In genomic region chr1:231215676-231216385, GRCh38 we compare ENCODE assay signal across 21 cellular contexts. TPM values are rescaled to one million over a fixed set of nuclear protein-coding genes. Genes with fewer than 3 reads are reported as not detected.
DNase-seq lines count a peak whose midpoint lies in the region; ATAC-seq, FAIRE-seq and TF ChIP-seq lines count a peak whose summit lies in the region.
"Had no signal": no experiment of that assay in that cellular context is flagged by ENCODE, and none has a peak within 500 bp of the region (broad histone marks: within the 10 kb centered on the region; RNA-seq: fewer than 3 reads in every experiment).

No MANE protein-coding gene starts in this region.

- H3K4me2 ChIP-seq in keratinocyte (ENCODE audit: control insufficient read depth, extremely low read depth, insufficient read depth, low read depth, low read length) (peak overlapping the region; percentile 3), osteoblast (ENCODE audit: insufficient read depth, low read length) (no peak overlapping the region)

- H2AFZ ChIP-seq in keratinocyte (ENCODE audit: control insufficient read depth, low read length) (peak overlapping the region; percentile 34), osteoblast (ENCODE audit: low read length) (no peak overlapping the region)

- no peaks in the 10 kb centered on the region for H3K9me1 ChIP-seq in keratinocyte (ENCODE audit: control insufficient read depth, extremely low read depth, insufficient read depth, low read length)

- no peak for DNase-seq in CD8-positive, alpha-beta T cell
- peak; percentile 4 for DNase-seq in HT-29 (ENCODE audit: low spot score)
- no peak for DNase-seq in keratinocyte (ENCODE audit: low read depth, low spot score)
- DNase-seq in erythroblast (lab: John Stamatoyannopoulos, UW) = no peak
- DNase-seq in NCI-H1436 (lab: John Stamatoyannopoulos, UW) = no peak
- DNase-seq in osteoblast (ENCODE audit: insufficient read length, low spot score, missing footprints) = no peak
- no peak for DNase-seq in NCI-H226
- DNase-seq: Calu3; central memory CD4-positive, alpha-beta T cell; NCI-H1694 treated with DMSO at 0.1 percent for 48 hours; NCI-H524; stimulated activated naive CD4-positive, alpha-beta T cell; uterus had no signal

- no peaks in the 10 kb centered on the region for H3K9me3 ChIP-seq in CD8-positive, alpha-beta T cell (ENCODE audit: low read length)
- H3K9me3 ChIP-seq in keratinocyte (ENCODE audit: control insufficient read depth, low read depth, low read length) = no peaks in the 10 kb centered on the region
- no peaks in the 10 kb centered on the region for H3K9me3 ChIP-seq in osteoblast (ENCODE audit: low read depth, low read length)
- H3K9me3 ChIP-seq: uterus had no signal

- POLR2A ChIA-PET in CD8-positive, alpha-beta T cell (lab: Charles Lee) = interaction anchor here (0.9 kb wide), 1 partner anchor 24 kb away, joined by 3 read pairs; no protein-coding TSS in a partner anchor

- no peak for TF ChIP-seq CTCF in CD8-positive, alpha-beta T cell (IDR thresholded peaks at IDR 0.05)
- no peak for TF ChIP-seq CTCF in keratinocyte (optimal IDR thresholded peaks at IDR 0.05 in 1 of 3, IDR thresholded peaks at IDR 0.05 in 1 of 3, conservative IDR thresholded peaks at IDR 0.05 in 1 of 3; ENCODE audit: extremely low read depth in 1 of 3, insufficient read depth in 2 of 3, low read length in 3 of 3)
- TF ChIP-seq CTCF in osteoblast (IDR thresholded peaks at IDR 0.05; ENCODE audit: extremely low read depth, low read depth, low read length) = no peak

- H3K9ac ChIP-seq in keratinocyte (ENCODE audit: control insufficient read depth, extremely low read depth, insufficient read depth, low read length) = no peak overlapping the region

- dilution Hi-C loops in keratinocyte (cut with MboI; ENCODE audit: extremely low pct_ligation_motif_present, low sequenced_read_pairs) = no loop called here

- H3K27me3 Mint-ChIP-seq in CD8-positive, alpha-beta T cell (ENCODE audit: low read depth) = no peaks in the 10 kb centered on the region
- H3K27me3 Mint-ChIP-seq: activated CD4-positive, alpha-beta memory T cell treated with anti-CD3 and anti-CD28 coated beads for 36 hours had no signal

- H4K20me1 ChIP-seq in keratinocyte (ENCODE audit: control insufficient read depth, extremely low read depth, insufficient read depth, low read length) (no peaks in the 10 kb centered on the region), osteoblast (ENCODE audit: insufficient read depth, low read length) (no peaks in the 10 kb centered on the region)

- CTCF ChIA-PET in CD8-positive, alpha-beta T cell (lab: Charles Lee) = interaction anchor here (1.0 kb wide), 1 partner anchor 9 kb away, joined by 3 read pairs; no protein-coding TSS in a partner anchor

- FAIRE-seq in keratinocyte (lab: Jason Lieb, UNC) = no peak
- FAIRE-seq: RCC 7860, small intestine had no signal

- H3K27ac ChIP-seq in CD8-positive, alpha-beta T cell (ENCODE audit: low read depth, low read length) = no peak overlapping the region
- H3K27ac ChIP-seq in keratinocyte (ENCODE audit: control insufficient read depth, insufficient read depth, low read length) (no peak overlapping the region), osteoblast (ENCODE audit: low read depth, low read length) (no peak overlapping the region)
- H3K27ac ChIP-seq: HL-60, uterus had no signal

- peaks cover 28% of the 10 kb centered on the region for H3K4me1 Mint-ChIP-seq in CD8-positive, alpha-beta T cell (ENCODE audit: low read depth)

- no peak for ATAC-seq in CD8-positive, alpha-beta T cell
- ATAC-seq in GM19455 (IDR thresholded peaks at IDR 0.05; ENCODE audit: unreplicated experiment) = peak; percentile 16

- intact Hi-C loops in CD8-positive, alpha-beta T cell (cut with DNase I, micrococcal nuclease) = loop anchor here in 1 of 2 experiments (10.0 kb wide), 1 partner anchor 121 kb away; no protein-coding TSS in a partner anchor

- no peaks in the 10 kb centered on the region for H3K36me3 Mint-ChIP-seq in CD8-positive, alpha-beta T cell
- H3K36me3 Mint-ChIP-seq: activated CD4-positive, alpha-beta memory T cell treated with anti-CD3 and anti-CD28 coated beads for 36 hours had no signal

- H3K4me3 Mint-ChIP-seq in CD8-positive, alpha-beta T cell = peak overlapping the region; percentile 58
- H3K4me3 Mint-ChIP-seq: activated CD4-positive, alpha-beta memory T cell treated with anti-CD3 and anti-CD28 coated beads for 36 hours; activated T-helper 1 cell treated with anti-CD3 and anti-CD28 coated beads, Interleukin-12 subunit alpha, Interleukin-12 subunit beta, Interleukin-2, Interleukin-4 antibody, amounts not matched to agents 30 ng/mL and 10 ng/mL and 1 ng/mL, durations not matched to agents 14 hours and 24 hours and 36 hours; endodermal cell had no signal

- peaks cover 19% of the 10 kb centered on the region for H3K4me1 ChIP-seq in CD8-positive, alpha-beta T cell (ENCODE audit: insufficient read depth, low read length)
- H3K4me1 ChIP-seq in keratinocyte (ENCODE audit: control insufficient read depth, extremely low read depth, insufficient read depth, low read length) (peaks cover 13% of the 10 kb centered on the region), osteoblast (ENCODE audit: insufficient read depth, low read length) (no peaks in the 10 kb centered on the region)
- H3K4me1 ChIP-seq: uterus had no signal

- no peak for TF ChIP-seq POLR2A in erythroblast (IDR thresholded peaks at IDR 0.05; ENCODE audit: low read length)

- H3K4me3 ChIP-seq in CD8-positive, alpha-beta T cell (ENCODE audit: low read depth, low read length) = no peak overlapping the region
- H3K4me3 ChIP-seq in keratinocyte (ENCODE audit: control insufficient read depth in 2 of 3, extremely low read depth in 1 of 3, insufficient read depth in 2 of 3, low read depth in 1 of 3, low read length in 3 of 3) (no peak overlapping the region), osteoblast (ENCODE audit: insufficient read depth, low read length) (no peak overlapping the region)
- H3K4me3 ChIP-seq: uterus had no signal

- H3K36me3 ChIP-seq in CD8-positive, alpha-beta T cell (ENCODE audit: insufficient read depth, low read length) = no peaks in the 10 kb centered on the region
- H3K36me3 ChIP-seq in keratinocyte (ENCODE audit: control insufficient read depth in 2 of 2, extremely low read depth in 1 of 2, insufficient read depth in 2 of 2, low read length in 2 of 2) = no peaks in the 10 kb centered on the region
- H3K36me3 ChIP-seq in osteoblast (ENCODE audit: insufficient read depth, low read length) = no peaks in the 10 kb centered on the region
- H3K36me3 ChIP-seq: uterus had no signal

- H3K79me2 ChIP-seq in keratinocyte (ENCODE audit: control insufficient read depth, insufficient read depth, low read length) (no peaks in the 10 kb centered on the region), osteoblast (ENCODE audit: insufficient read depth, low read length) (no peaks in the 10 kb centered on the region)

- peak overlapping the region; percentile 49 for H3K27ac Mint-ChIP-seq in CD8-positive, alpha-beta T cell
- H3K27ac Mint-ChIP-seq: activated CD4-positive, alpha-beta memory T cell treated with anti-CD3 and anti-CD28 coated beads for 36 hours; activated T-helper 1 cell treated with anti-CD3 and anti-CD28 coated beads, Interleukin-12 subunit alpha, Interleukin-12 subunit beta, Interleukin-2, Interleukin-4 antibody, amounts not matched to agents 30 ng/mL and 10 ng/mL and 1 ng/mL, durations not matched to agents 14 hours and 24 hours and 36 hours; endodermal cell had no signal

- H3K27me3 ChIP-seq in CD8-positive, alpha-beta T cell (ENCODE audit: insufficient read depth, low read length) = no peaks in the 10 kb centered on the region
- no peaks in the 10 kb centered on the region for H3K27me3 ChIP-seq in keratinocyte (ENCODE audit: control insufficient read depth, extremely low read depth, insufficient read depth, low read length)
- H3K27me3 ChIP-seq in osteoblast (ENCODE audit: insufficient read depth, low read length) = peaks cover 12% of the 10 kb centered on the region
- H3K27me3 ChIP-seq: uterus had no signal

- no peaks in the 10 kb centered on the region for H3K9me3 Mint-ChIP-seq in CD8-positive, alpha-beta T cell
- H3K9me3 Mint-ChIP-seq: activated CD4-positive, alpha-beta memory T cell treated with anti-CD3 and anti-CD28 coated beads for 36 hours; activated T-helper 1 cell treated with anti-CD3 and anti-CD28 coated beads, Interleukin-12 subunit alpha, Interleukin-12 subunit beta, Interleukin-2, Interleukin-4 antibody, amounts not matched to agents 30 ng/mL and 10 ng/mL and 1 ng/mL, durations not matched to agents 14 hours and 24 hours and 36 hours; endodermal cell had no signal

RNA-seq across cellular contexts. Expression of gene GNPAT, which starts 25.2 kb away (rescaled TPM):
- 10 to 100 TPM; 10.4 to 11.0 TPM for total RNA-seq in CD8-positive, alpha-beta T cell
- 28.6 and 32.3 TPM in 2 replicates for total RNA-seq in HT-29 (2014; rRNA removed; shearing (Covaris generic))
- 25.6 to 39.9 TPM (median 32.1 TPM) in 3 replicates for polyA plus RNA-seq in keratinocyte
- 31.9 TPM for polyA plus RNA-seq in keratinocyte (2011; ENCODE audit: low read depth)
- 21.8 and 40.9 TPM in 2 replicates for polyA plus RNA-seq in keratinocyte (2011; cell fraction: cytosol; rRNA removed)
- polyA plus RNA-seq in keratinocyte (2011; cell fraction: nucleus; rRNA removed) = 28.7 and 36.8 TPM in 2 replicates
- polyA plus RNA-seq in keratinocyte (2012; ENCODE audit: low replicate concordance) = 27.7 and 28.8 TPM in 2 replicates
- polyA minus RNA-seq in keratinocyte = 6.6 to 34.8 TPM (median 22.8 TPM) in 3 replicates
- 47.2 TPM for polyA minus RNA-seq in keratinocyte (2011; cell fraction: cytosol; rRNA and poly(A)+ RNA removed)
- 14.9 and 23.4 TPM in 2 replicates for polyA minus RNA-seq in keratinocyte (2011; cell fraction: nucleus; rRNA and poly(A)+ RNA removed)
- total RNA-seq in osteoblast = 52.1 and 56.6 TPM in 2 replicates

RNA-seq across cellular contexts. Expression of gene TRIM67, which starts 54.0 kb away (rescaled TPM):
- not detected for total RNA-seq in CD8-positive, alpha-beta T cell
- total RNA-seq in HT-29 (2014; rRNA removed; shearing (Covaris generic)) = 0.03 and 0.05 TPM in 2 replicates
- not detected in 3 replicates for polyA plus RNA-seq in keratinocyte
- not detected for polyA plus RNA-seq in keratinocyte (2011; ENCODE audit: low read depth)
- polyA plus RNA-seq in keratinocyte (2011; cell fraction: cytosol; rRNA removed) = not detected in 2 replicates
- not detected in 2 replicates for polyA plus RNA-seq in keratinocyte (2011; cell fraction: nucleus; rRNA removed)
- polyA plus RNA-seq in keratinocyte (2012; ENCODE audit: low replicate concordance) = not detected in 2 replicates
- 0.03 TPM in 1 of 3 replicates, not detected in the others for polyA minus RNA-seq in keratinocyte
- not detected for polyA minus RNA-seq in keratinocyte (2011; cell fraction: cytosol; rRNA and poly(A)+ RNA removed)
- polyA minus RNA-seq in keratinocyte (2011; cell fraction: nucleus; rRNA and poly(A)+ RNA removed) = not detected in 2 replicates
- total RNA-seq in osteoblast = 0.29 and 0.36 TPM in 2 replicates
- total RNA-seq: activated CD4-positive, alpha-beta memory T cell treated with anti-CD3 and anti-CD28 coated beads for 36 hours; activated T-helper 1 cell treated with anti-CD3 and anti-CD28 coated beads, Interleukin-12 subunit alpha, Interleukin-12 subunit beta, Interleukin-2, Interleukin-4 antibody, amounts not matched to agents 30 ng/mL and 10 ng/mL and 1 ng/mL, durations not matched to agents 14 hours and 24 hours and 36 hours; posterior vena cava had no signal
